ENCODE assay signal across 15 cellular contexts in the genomic region with DNA sequence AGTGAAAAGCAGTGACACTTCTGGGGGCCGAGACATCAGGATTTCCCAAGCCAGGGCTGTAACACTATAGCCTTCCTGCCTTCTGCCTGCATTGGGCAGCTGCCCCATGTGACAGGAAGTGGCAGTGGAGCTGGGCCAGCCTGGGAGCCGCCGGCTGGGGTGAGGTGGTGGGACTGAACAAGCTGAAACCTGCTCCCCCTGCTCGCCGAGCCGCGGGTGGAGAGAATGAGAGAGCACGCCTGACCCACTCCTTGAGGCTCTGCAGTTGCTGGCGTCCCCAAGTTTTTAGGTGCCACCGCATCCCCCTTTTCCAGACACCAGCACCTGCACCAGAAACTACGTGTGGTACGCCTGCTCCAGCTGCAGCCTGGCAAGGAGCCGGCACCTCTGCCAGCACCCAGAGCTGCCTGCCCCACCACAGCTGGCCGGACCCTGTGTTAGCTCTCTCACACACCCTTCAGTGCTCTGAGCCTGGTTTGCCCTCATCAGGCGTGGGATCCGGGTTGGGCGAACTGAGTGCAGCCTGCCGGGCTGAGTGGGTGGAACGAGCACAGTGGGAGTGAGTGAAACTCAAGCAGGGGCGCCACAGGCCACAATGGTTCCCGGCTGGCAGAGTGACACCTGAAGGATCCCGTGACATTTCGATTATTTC.
A peak's percentile ranks its signal among the peaks of the same experiment; 100 is the strongest.
DNase-seq lines count a peak whose midpoint lies in the region; ATAC-seq and TF ChIP-seq lines count a peak whose summit lies in the region.
"Had no signal": no experiment of that assay in that cellular context is flagged by ENCODE, and none has a peak within 500 bp of the region (broad histone marks: within the 10 kb centered on the region; RNA-seq: fewer than 3 reads in every experiment).

No MANE protein-coding gene starts in this region.

- H3K27ac ChIP-seq in HUES64 (ENCODE audit: low read depth, low read length): 0 out of 2 replicates have a peak overlapping the region, but pooled peaks have one; percentile 0
- peak overlapping the region in 3 of 4 donors; percentile 33 to 51 (median 42) for H3K27ac ChIP-seq in sigmoid colon
- H3K27ac ChIP-seq: C4-2B, epithelial cell of prostate had no signal

- no peak for TF ChIP-seq CTCF in sigmoid colon (IDR thresholded peaks at IDR 0.05)

- no peaks in the 10 kb centered on the region for H3K36me3 ChIP-seq in HUES64 (ENCODE audit: insufficient read depth, low read length)
- no peaks in the 10 kb centered on the region for H3K36me3 ChIP-seq in sigmoid colon
- H3K36me3 ChIP-seq: Peyer's patch had no signal

- intact Hi-C loops in head of caudate nucleus (cut with DNase I) (loop anchor here (10.0 kb wide), 1 partner anchor 314 kb away; no protein-coding TSS in a partner anchor), sigmoid colon (cut with DNase I) (no loop called here)

- DNase-seq in SKM-1 (lab: John Stamatoyannopoulos, UW; ENCODE audit: unreplicated experiment) (peak; percentile 57), head of caudate nucleus (peak in 41 of 42 donors; percentile 14 to 70 (median 44)), sigmoid colon (peak; percentile 67), inferior parietal cortex (ENCODE audit: extremely low spot score) (no peak)
- DNase-seq in activated naive CD4-positive, alpha-beta T cell treated with anti-CD3 and anti-CD28 coated beads, Interleukin-2, amount 50 U/mL, for 16 hours: no peak
- DNase-seq in stimulated activated CD4-positive, alpha-beta T cell treated with anti-CD3 and anti-CD28 coated beads, Interleukin-4, amount 100 ng/mL, for 24 hours: no peak
- DNase-seq: activated T-cell treated with anti-CD3 and anti-CD28 coated beads, Interleukin-2, amount 50 U/mL, for 24 hours; naive thymus-derived CD8-positive, alpha-beta T cell; NCI-H2171; Peyer's patch; stimulated activated CD4-positive, alpha-beta T cell treated with anti-CD3 and anti-CD28 coated beads, Interleukin-15, amount 100 ng/mL, for 24 hours had no signal

- H3K9me3 ChIP-seq in HUES64 (ENCODE audit: insufficient read depth, low read depth, low read length) (peaks cover 6% of the 10 kb centered on the region; the same call in 1 of the 2 replicates), sigmoid colon (no peaks in the 10 kb centered on the region)
- H3K9me3 ChIP-seq: Peyer's patch had no signal

- H3K4me1 ChIP-seq in HUES64 (ENCODE audit: insufficient read depth, low read length) (peaks cover 28% of the 10 kb centered on the region), sigmoid colon (peaks cover 0 to 39% (median 21%) of the 10 kb centered on the region in 4 donors)
- H3K4me1 ChIP-seq: Peyer's patch had no signal

- peak in 1 of 2 donors; percentile 8 for TF ChIP-seq POLR2A in sigmoid colon (IDR thresholded peaks at IDR 0.05)

- no peak for TF ChIP-seq EP300 in sigmoid colon (IDR thresholded peaks at IDR 0.05)

- ATAC-seq in GM21390 (IDR thresholded peaks at IDR 0.05; ENCODE audit: unreplicated experiment): no peak
- ATAC-seq: naive thymus-derived CD8-positive, alpha-beta T cell had no signal

- 96% methylated on average over 23 of the region's 23 CpGs for WGBS in HUES64
- whole genome bisulfite sequencing in sigmoid colon, 2 donors: 92 to 93% methylated on average over 23 of the region's 23 CpGs

- no peak overlapping the region for H3K9ac ChIP-seq in HUES64 (ENCODE audit: low read depth, low read length)

- no peaks in the 10 kb centered on the region for H3K27me3 ChIP-seq in HUES64 (ENCODE audit: insufficient read depth, low read length)
- no peaks in the 10 kb centered on the region for H3K27me3 ChIP-seq in sigmoid colon
- H3K27me3 ChIP-seq: Peyer's patch had no signal

- H3K4me3 ChIP-seq in HUES64 (ENCODE audit: low read length) (no peak overlapping the region), sigmoid colon (no peak overlapping the region)
- H3K4me3 ChIP-seq: Peyer's patch had no signal

Comparison
In these comparisons a context has a peak if more than half of its experiments do, and no peak if none do; other contexts are left out.
1. DNase-seq: peak in SKM-1 (single experiment), head of caudate nucleus (41 of 42) and sigmoid colon (single experiment); none in activated naive CD4-positive, alpha-beta T cell treated with anti-CD3 and anti-CD28 coated beads, Interleukin-2, amount 50 U/mL, for 16 hours (single experiment), stimulated activated CD4-positive, alpha-beta T cell treated with anti-CD3 and anti-CD28 coated beads, Interleukin-4, amount 100 ng/mL, for 24 hours (single experiment) and inferior parietal cortex (single experiment).